Comparison of ENCODE assay signal across 15 cellular contexts in genomic region chr10:11881028-11881476, GRCh38. TPM values are rescaled to one million over a fixed set of nuclear protein-coding genes. Genes with fewer than 3 reads are reported as not detected.
DNase-seq lines count a peak whose midpoint lies in the region; ATAC-seq, FAIRE-seq and TF ChIP-seq lines count a peak whose summit lies in the region.
"Had no signal": no experiment of that assay in that cellular context is flagged by ENCODE, and none has a peak within 500 bp of the region (broad histone marks: within the 10 kb centered on the region; RNA-seq: fewer than 3 reads in every experiment).

No MANE protein-coding gene starts in this region.

- peak overlapping the region; percentile 95 for H3K27ac ChIP-seq in mammary epithelial cell (ENCODE audit: insufficient read depth, low read depth, low read length)
- no peak overlapping the region for H3K27ac ChIP-seq in HepG2 (ENCODE audit: extremely low read length, insufficient read depth, low read length)

- TF ChIP-seq CTCF in mammary epithelial cell (conservative IDR thresholded peaks at IDR 0.05 in 1 of 2, IDR thresholded peaks at IDR 0.05 in 1 of 2; ENCODE audit: extremely low read depth in 1 of 2, insufficient read depth in 1 of 2, low read depth in 1 of 2, low read length in 2 of 2) = no peak
- TF ChIP-seq CTCF in HepG2 (CRISPR knock-in tag; IDR thresholded peaks at IDR 0.05) = no peak

- POLR2A ChIA-PET in HepG2 (lab: Yijun Ruan, JAX) = interaction anchor here (0.7 to 1.1 kb wide), 2 partner anchors 17 to 87 kb away, joined by 4 to 6 read pairs; no protein-coding TSS in a partner anchor

- ATAC-seq in Right ventricle myocardium inferior = no peak
- ATAC-seq in HepG2 = no peak; the same call in 2 of the 3 replicates
- no peak for ATAC-seq in Right ventricle myocardium superior (ENCODE audit: poor library complexity)
- no peak for ATAC-seq in GM18861 (IDR thresholded peaks at IDR 0.05; ENCODE audit: unreplicated experiment)
- no peak for ATAC-seq in HG02973 (IDR thresholded peaks at IDR 0.05; ENCODE audit: unreplicated experiment)

- H3K36me3 ChIP-seq in mammary epithelial cell (ENCODE audit: insufficient read depth, low read length) (no peaks in the 10 kb centered on the region), HepG2 (replicated peaks in 1 of 2; ENCODE audit: control insufficient read depth in 1 of 2, insufficient read depth in 2 of 2, low read length in 2 of 2) (no peaks in the 10 kb centered on the region)

- dilution Hi-C loops in mammary epithelial cell (cut with HindIII; ENCODE audit: low sequenced_read_pairs) = no loop called here

- 95% methylated on average over 9 of the region's 11 CpGs for WGBS in mammary epithelial cell (ENCODE audit: low coverage, missing lambda C conversion rate)
- WGBS in HepG2 (ENCODE audit: low lambda C conversion rate) = 80% methylated on average over 10 of the region's 11 CpGs

- in situ Hi-C loops in mammary epithelial cell (cut with MboI; ENCODE audit: low sequenced_read_pairs in 2 of 2) = no loop called here
- in situ Hi-C loops in HepG2 (cut with HindIII; ENCODE audit: extremely low pct_ligation_motif_present, low pct_unique_long_range_greater_than_20kb) = no loop called here

- TF ChIP-seq EP300 in HepG2 (IDR thresholded peaks at IDR 0.05; ENCODE audit: low read depth in 2 of 2, low read length in 2 of 2) (no peak), HepG2 (CRISPR knock-in tag; IDR thresholded peaks at IDR 0.05; ENCODE audit: borderline replicate concordance) (no peak)

- no peak for TF ChIP-seq RAD21 in HepG2 (CRISPR knock-in tag; IDR thresholded peaks at IDR 0.05)

- no peak for FAIRE-seq in HepG2 (lab: Jason Lieb, UNC)
- FAIRE-seq: GM12878, GM19239 had no signal

- no peaks in the 10 kb centered on the region for H3K27me3 ChIP-seq in mammary epithelial cell (ENCODE audit: insufficient read depth, low read length)
- no peaks in the 10 kb centered on the region for H3K27me3 ChIP-seq in HepG2 (ENCODE audit: control insufficient read depth in 1 of 2, insufficient read depth in 2 of 2, low read length in 2 of 2)

- no peak for TF ChIP-seq POLR2A in HepG2 (IDR thresholded peaks at IDR 0.05; ENCODE audit: insufficient read depth in 1 of 2, low read depth in 2 of 2, low read length in 2 of 2)

- H3K9me3 ChIP-seq in mammary epithelial cell (replicated peaks; ENCODE audit: insufficient read depth, low read length) (no peaks in the 10 kb centered on the region), HepG2 (ENCODE audit: low read length) (no peaks in the 10 kb centered on the region)

- H3K9ac ChIP-seq in mammary epithelial cell (ENCODE audit: insufficient read depth, low read length) (peak overlapping the region; percentile 47), HepG2 (ENCODE audit: insufficient read depth, low read depth, low read length) (no peak overlapping the region)

- H3K4me3 ChIP-seq in mammary epithelial cell (replicated peaks in 1 of 3; ENCODE audit: insufficient read depth in 1 of 3, low read depth in 2 of 3, low read length in 3 of 3) (no peak overlapping the region), HepG2 (replicated peaks in 1 of 3; ENCODE audit: insufficient read depth in 1 of 3, low read depth in 2 of 3, low read length in 3 of 3) (no peak overlapping the region)
- H3K4me3 ChIP-seq: GM12878 had no signal

- H4K20me1 ChIP-seq in mammary epithelial cell (ENCODE audit: insufficient read depth, low read length) (no peaks in the 10 kb centered on the region), HepG2 (ENCODE audit: insufficient read depth, low read length) (no peaks in the 10 kb centered on the region)

- H3K4me1 ChIP-seq in mammary epithelial cell (ENCODE audit: insufficient read depth, low read length) (peaks cover 49% of the 10 kb centered on the region), HepG2 (ENCODE audit: insufficient read depth, low read length) (peaks cover 71% of the 10 kb centered on the region)

- H3K4me2 ChIP-seq in mammary epithelial cell (ENCODE audit: insufficient read depth, low read depth, low read length) (no peak overlapping the region), HepG2 (ENCODE audit: low read depth, low read length) (no peak overlapping the region)

- H2AFZ ChIP-seq in mammary epithelial cell (ENCODE audit: low read depth, low read length) (no peak overlapping the region), HepG2 (ENCODE audit: low read length) (no peak overlapping the region)

- H3K79me2 ChIP-seq in mammary epithelial cell (ENCODE audit: insufficient read depth, low read length) (no peaks in the 10 kb centered on the region), HepG2 (ENCODE audit: insufficient read depth, low read length) (no peaks in the 10 kb centered on the region)

- CTCF ChIA-PET in mammary epithelial cell (lab: Charles Lee; ENCODE audit: low non-redundant PET) (no interaction called here), HepG2 (lab: Yijun Ruan, JAX; ENCODE audit: low intra/inter-chr PET ratio, low total read pairs) (interaction anchor here (0.8 kb wide), 1 partner anchor 106 kb away, joined by 4 read pairs; no protein-coding TSS in a partner anchor)

- intact Hi-C loops in Right ventricle myocardium inferior (cut with DNase I) = no loop called here
- intact Hi-C loops in cardiac septum (cut with DNase I) = no loop called here
- intact Hi-C loops in mammary epithelial cell (cut with micrococcal nuclease) = no loop called here
- intact Hi-C loops in HepG2 (cut with micrococcal nuclease; ENCODE audit: unreplicated experiment) = loop anchor here (1.0 kb wide), 1 partner anchor 105 kb away; no protein-coding TSS in a partner anchor
- intact Hi-C loops in Right ventricle myocardium superior (cut with DNase I) = no loop called here

- no TSS peak for BruUV-seq in mammary epithelial cell (replicated peaks; lab: Mats Ljungman, UMichigan)
- no TSS peak for BruUV-seq in HepG2 (replicated peaks; lab: Mats Ljungman, UMichigan)

- DNase-seq in Right ventricle myocardium inferior (ENCODE audit: missing footprints) (peak; percentile 67), cardiac septum (ENCODE audit: low spot score) (no peak), mammary epithelial cell (no peak), HepG2 (ENCODE audit: low spot score) (no peak), cortex of kidney (lab: John Stamatoyannopoulos, UW) (no peak), Right ventricle myocardium superior (no peak)
- DNase-seq: AML-193, GOT3, Kasumi-1, NCI-H187 treated with DMSO at 0.1 percent for 48 hours, NCI-H510A treated with DMSO at 0.1 percent for 48 hours had no signal

TF ChIP-seq in HepG2, 621 proteins besides CTCF, POLR2A, EP300 and RAD21 (continues in another document):
- TF ChIP-seq ZNF607 (CRISPR knock-in tag; IDR thresholded peaks at IDR 0.05; ENCODE audit: borderline replicate concordance) (0 out of 2 replicates have a peak, but pooled peaks have one; percentile 68), FOXA3 (CRISPR knock-in tag; IDR thresholded peaks at IDR 0.05) (no peak), RXRB (CRISPR knock-in tag; IDR thresholded peaks at IDR 0.05; ENCODE audit: borderline replicate concordance) (no peak)
- TF ChIP-seq, protein P1, sequence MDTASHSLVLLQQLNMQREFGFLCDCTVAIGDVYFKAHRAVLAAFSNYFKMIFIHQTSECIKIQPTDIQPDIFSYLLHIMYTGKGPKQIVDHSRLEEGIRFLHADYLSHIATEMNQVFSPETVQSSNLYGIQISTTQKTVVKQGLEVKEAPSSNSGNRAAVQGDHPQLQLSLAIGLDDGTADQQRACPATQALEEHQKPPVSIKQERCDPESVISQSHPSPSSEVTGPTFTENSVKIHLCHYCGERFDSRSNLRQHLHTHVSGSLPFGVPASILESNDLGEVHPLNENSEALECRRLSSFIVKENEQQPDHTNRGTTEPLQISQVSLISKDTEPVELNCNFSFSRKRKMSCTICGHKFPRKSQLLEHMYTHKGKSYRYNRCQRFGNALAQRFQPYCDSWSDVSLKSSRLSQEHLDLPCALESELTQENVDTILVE (CRISPR knock-in tag; IDR thresholded peaks at IDR 0.05) = no peak

RNA-seq across cellular contexts. Expression of gene PROSER2, which starts 57.9 kb away (rescaled TPM):
- total RNA-seq in Right ventricle myocardium inferior (1.2 TPM), cardiac septum (1.3 TPM), mammary epithelial cell (10 to 100 TPM; 56.3 to 65.7 TPM), HepG2 (2016; rRNA removed; fragmentation: Illumina TruSeq; extraction: Trizol) (6.7 and 6.9 TPM in 2 replicates), Right ventricle myocardium superior (0.97 TPM)
- polyA plus RNA-seq in mammary epithelial cell (20.4 TPM), HepG2 (2011; rRNA removed) (6.7 and 7.7 TPM in 2 replicates)
- polyA minus RNA-seq in mammary epithelial cell = 18.0 TPM
- total RNA-seq in HepG2 (2016; cell fraction: cytosol; rRNA removed; fragmentation: Illumina TruSeq; extraction: Trizol; ENCODE audit: low read depth) = 2.0 and 2.7 TPM in 2 replicates
- total RNA-seq in HepG2 (2016; cell fraction: insoluble cytoplasmic fraction; rRNA removed; fragmentation: Illumina TruSeq; extraction: Trizol) = 6.3 and 8.2 TPM in 2 replicates
- total RNA-seq in HepG2 (2016; cell fraction: membrane; rRNA removed; fragmentation: Illumina TruSeq; extraction: Trizol) = 4.6 and 5.4 TPM in 2 replicates
- total RNA-seq in HepG2 (2016; cell fraction: nucleus; rRNA removed; fragmentation: Illumina TruSeq; extraction: Trizol) = 3.8 and 5.3 TPM in 2 replicates
- polyA plus RNA-seq in HepG2 (2011; cell fraction: cytosol; rRNA removed) = 3.6 and 5.9 TPM in 2 replicates
- polyA plus RNA-seq in HepG2 (2011; cell fraction: nucleus; rRNA removed) = 8.5 and 8.6 TPM in 2 replicates
- 7.3 and 12.4 TPM in 2 replicates for polyA plus RNA-seq in HepG2 (2012)
- 1.9 TPM in 2 replicates for polyA plus RNA-seq in HepG2 (2016; cell fraction: cytosol; fragmentation: Illumina TruSeq; extraction: Trizol; ENCODE audit: low read depth)
- 7.7 and 8.0 TPM in 2 replicates for polyA plus RNA-seq in HepG2 (2016; cell fraction: insoluble cytoplasmic fraction; fragmentation: Illumina TruSeq; extraction: Trizol; ENCODE audit: low read depth)
- polyA plus RNA-seq in HepG2 (2016; cell fraction: membrane; fragmentation: Illumina TruSeq; extraction: Trizol; ENCODE audit: low read depth) = 2.9 and 3.7 TPM in 2 replicates
- 6.8 and 10.0 TPM in 2 replicates for polyA plus RNA-seq in HepG2 (2016; cell fraction: nucleus; fragmentation: Illumina TruSeq; extraction: Trizol; ENCODE audit: insufficient read depth, low read depth)
- 6.3 and 10.2 TPM in 2 replicates for polyA minus RNA-seq in HepG2 (2011; rRNA and poly(A)+ RNA removed; ENCODE audit: low replicate concordance)
- 5.3 and 6.1 TPM in 2 replicates for polyA minus RNA-seq in HepG2 (2011; cell fraction: cytosol; rRNA and poly(A)+ RNA removed)
- 6.1 and 8.0 TPM in 2 replicates for polyA minus RNA-seq in HepG2 (2011; cell fraction: nucleus; rRNA and poly(A)+ RNA removed)
